31 cellular contexts compared by ENCODE assay signal in the genomic region with DNA sequence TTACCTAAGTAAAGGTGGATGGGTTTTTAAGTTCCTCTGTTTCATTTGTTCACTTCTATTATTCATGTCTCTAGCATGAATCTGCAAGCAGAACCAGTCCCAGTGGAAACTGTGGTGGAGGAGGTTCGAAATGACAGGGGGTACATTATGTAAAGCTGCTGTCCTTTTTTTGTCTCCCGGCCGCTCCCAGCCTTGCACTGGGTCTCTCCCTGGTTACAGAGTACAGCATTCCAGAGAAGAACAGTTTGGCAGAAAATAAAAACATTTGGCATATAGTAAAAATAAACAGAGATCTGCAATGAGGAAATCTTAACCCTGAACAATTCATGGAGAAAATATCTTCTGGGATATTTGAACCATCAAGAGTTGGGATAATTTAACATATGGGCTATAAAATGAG. TPM values are rescaled to one million over a fixed set of nuclear protein-coding genes. Genes with fewer than 3 reads are reported as not detected.
DNase-seq lines count a peak whose midpoint lies in the region; ATAC-seq and TF ChIP-seq lines count a peak whose summit lies in the region.
"Had no signal": no experiment of that assay in that cellular context is flagged by ENCODE, and none has a peak within 500 bp of the region (broad histone marks: within the 10 kb centered on the region; RNA-seq: fewer than 3 reads in every experiment).

No MANE protein-coding gene starts in this region.

- no peak overlapping the region for H2BK5ac ChIP-seq in mesendoderm (ENCODE audit: low read length)

- no peak overlapping the region for H3K18ac ChIP-seq in mesendoderm (ENCODE audit: low read length)

- H3K79me2 ChIP-seq in mesendoderm (ENCODE audit: control insufficient read depth, insufficient read depth, low read length) = no peaks in the 10 kb centered on the region

- DNase-seq in SJSA1 (ENCODE audit: low read depth in 1 of 2, low spot score in 2 of 2) = peak; percentile 55 to 66
- DNase-seq in adipocyte (ENCODE audit: low read depth) = peak; percentile 57
- peak; percentile 20 for DNase-seq in stimulated activated CD8-positive, alpha-beta memory T cell treated with anti-CD3 and anti-CD28 coated beads, Interleukin-4, amount 100 ng/mL, for 48 hours
- DNase-seq in NCI-H510A treated with DMSO at 0.1 percent for 48 hours (lab: John Stamatoyannopoulos, UW) = no peak
- no peak for DNase-seq in mesendoderm
- no peak for DNase-seq in psoas muscle
- DNase-seq: ACHN; activated CD4-positive, alpha-beta T cell treated with anti-CD3 and anti-CD28 coated beads for 36 hours; aorta; C1 segment of cervical spinal cord; DMS153; effector CD4-positive, alpha-beta T cell; Kasumi-1; left colon; MV-4-11; NCI-H146; NCI-H345; pancreas; retina; SHP77; stimulated activated naive CD4-positive, alpha-beta T cell treated with Interleukin-2 at 50 U/mL for 16 hours; SW 1271 had no signal

- ATAC-seq in psoas muscle = no peak
- ATAC-seq: HepG2, left colon, Panc1, pancreas had no signal

- no peak overlapping the region for H3K56ac ChIP-seq in mesendoderm (ENCODE audit: low read length)

- H3K36me3 ChIP-seq in BLaER1 treated with 17β-estradiol and CSF1 and Interleukin-3, amounts not matched to agents 10 nM and 100 nM = no peaks in the 10 kb centered on the region
- no peaks in the 10 kb centered on the region for H3K36me3 ChIP-seq in SJSA1
- H3K36me3 ChIP-seq in adipocyte (ENCODE audit: control insufficient read depth, insufficient read depth, low read length, severe bottlenecking) = no peaks in the 10 kb centered on the region
- H3K36me3 ChIP-seq in mesendoderm (ENCODE audit: control insufficient read depth, insufficient read depth, low read length) = no peaks in the 10 kb centered on the region
- H3K36me3 ChIP-seq in psoas muscle (ENCODE audit: insufficient read depth in 1 of 2, low read depth in 1 of 2) = no peaks in the 10 kb centered on the region
- H3K36me3 ChIP-seq: HAP-1, pancreas had no signal

- H3K4me3 ChIP-seq in BLaER1 treated with 17β-estradiol and CSF1 and Interleukin-3, amounts not matched to agents 10 nM and 100 nM = no peak overlapping the region
- H3K4me3 ChIP-seq in SJSA1 (no peak overlapping the region), adipocyte (ENCODE audit: low read length) (no peak overlapping the region), mesendoderm (ENCODE audit: low read length) (no peak overlapping the region), psoas muscle (no peak overlapping the region)
- H3K4me3 ChIP-seq: HAP-1, pancreas, skin epidermis had no signal

- H3K23ac ChIP-seq in mesendoderm (ENCODE audit: low read length) = no peak overlapping the region

- no peak for TF ChIP-seq CTCF in psoas muscle (IDR thresholded peaks at IDR 0.05)

- H3K4me2 ChIP-seq in BLaER1 treated with 17β-estradiol and CSF1 and Interleukin-3, amounts not matched to agents 10 nM and 100 nM = peak overlapping the region in 9 of 11 experiments; percentile 60 to 94 (median 83); a peak in 11 of 22 replicates
- no peak overlapping the region for H3K4me2 ChIP-seq in mesendoderm (ENCODE audit: low read length)

- no peaks in the 10 kb centered on the region for H4K20me1 ChIP-seq in BLaER1 treated with 17β-estradiol and CSF1 and Interleukin-3, amounts not matched to agents 10 nM and 100 nM

- H4K5ac ChIP-seq in mesendoderm (ENCODE audit: low read length) = no peak overlapping the region

- H2AK5ac ChIP-seq in mesendoderm (ENCODE audit: low read length) = no peak overlapping the region

- peaks cover 0 to 15% (median 1%) of the 10 kb centered on the region in 11 experiments; a peak in 3 of 22 replicates for H3K9me3 ChIP-seq in BLaER1 treated with 17β-estradiol and CSF1 and Interleukin-3, amounts not matched to agents 10 nM and 100 nM (replicated peaks in 1 of 11)
- H3K9me3 ChIP-seq in SJSA1 (replicated peaks) (no peaks in the 10 kb centered on the region), adipocyte (ENCODE audit: control insufficient read depth, low read length) (no peaks in the 10 kb centered on the region), psoas muscle (no peaks in the 10 kb centered on the region)
- H3K9me3 ChIP-seq: HAP-1, pancreas had no signal

- H3K9ac ChIP-seq in BLaER1 treated with 17β-estradiol and CSF1 and Interleukin-3, amounts not matched to agents 10 nM and 100 nM = no peak overlapping the region
- H3K9ac ChIP-seq in adipocyte (ENCODE audit: low read length) (no peak overlapping the region), mesendoderm (ENCODE audit: low read length) (no peak overlapping the region)

- no peak overlapping the region for H4K8ac ChIP-seq in mesendoderm (ENCODE audit: low read depth, low read length)

- H3K79me1 ChIP-seq in mesendoderm (ENCODE audit: low read length) = no peaks in the 10 kb centered on the region

- H3K4me1 ChIP-seq in BLaER1 treated with 17β-estradiol and CSF1 and Interleukin-3, amounts not matched to agents 10 nM and 100 nM = peaks cover 32 to 60% (median 49%) of the 10 kb centered on the region in 10 experiments
- H3K4me1 ChIP-seq in SJSA1 (replicated peaks) (peaks cover 55% of the 10 kb centered on the region), adipocyte (ENCODE audit: control insufficient read depth, insufficient read depth, low read length) (peaks cover 12% of the 10 kb centered on the region), mesendoderm (ENCODE audit: control insufficient read depth, low read depth, low read length) (no peaks in the 10 kb centered on the region), psoas muscle (no peaks in the 10 kb centered on the region)
- H3K4me1 ChIP-seq: HAP-1, pancreas had no signal

- no peak overlapping the region for H2BK120ac ChIP-seq in mesendoderm (ENCODE audit: low read depth, low read length)

- H3K27ac ChIP-seq in BLaER1 treated with 17β-estradiol and CSF1 and Interleukin-3, amounts not matched to agents 10 nM and 100 nM = no peak overlapping the region
- H3K27ac ChIP-seq in SJSA1 = peak overlapping the region; percentile 24
- no peak overlapping the region for H3K27ac ChIP-seq in mesendoderm (ENCODE audit: low read depth, low read length)
- H3K27ac ChIP-seq in psoas muscle = no peak overlapping the region
- H3K27ac ChIP-seq: epithelial cell of prostate, pancreas, skin epidermis had no signal

- H3K27me3 ChIP-seq in BLaER1 treated with 17β-estradiol and CSF1 and Interleukin-3, amounts not matched to agents 10 nM and 100 nM = no peaks in the 10 kb centered on the region
- no peaks in the 10 kb centered on the region for H3K27me3 ChIP-seq in SJSA1 (replicated peaks)
- H3K27me3 ChIP-seq in adipocyte (replicated peaks; ENCODE audit: control insufficient read depth, insufficient read depth, low read length) = peaks cover 37% of the 10 kb centered on the region
- no peaks in the 10 kb centered on the region for H3K27me3 ChIP-seq in mesendoderm (ENCODE audit: insufficient read depth, low read length, poor library complexity)
- H3K27me3 ChIP-seq in psoas muscle (ENCODE audit: insufficient read depth in 3 of 3, low read length in 2 of 3) = no peaks in the 10 kb centered on the region
- H3K27me3 ChIP-seq: pancreas had no signal

- H2BK15ac ChIP-seq in mesendoderm (replicated peaks; ENCODE audit: low read depth) = no peak overlapping the region

- intact Hi-C loops in psoas muscle (cut with DNase I) = no loop called here

- H3K4ac ChIP-seq in mesendoderm (ENCODE audit: low read depth, low read length) = no peak overlapping the region

- no CpG with 5 or more reads among the region's 3 CpGs for WGBS in mesendoderm (ENCODE audit: extremely low coverage, insufficient coverage, low lambda C conversion rate)
- WGBS in psoas muscle, 3 donors = 52 to 74% (median 61%) methylated on average over 3 of the region's 3 CpGs

RNA-seq across cellular contexts. Expression of gene TAGAP, which starts 34.6 kb away (rescaled TPM):
- 5.7 and 8.4 TPM in 2 replicates for total RNA-seq in SJSA1 (2014; rRNA removed; shearing (Covaris generic))
- 0.03 TPM for polyA plus RNA-seq in mesendoderm (2013, experiment 1 of 2)
- polyA plus RNA-seq in mesendoderm (2013, experiment 2 of 2) = 0.01 TPM
- 1 to 10 TPM in 1 of 4 donors, under 1 TPM in 3; 0.42 to 1.2 (median 0.65) TPM for total RNA-seq in psoas muscle
- polyA plus RNA-seq in psoas muscle = under 1 TPM; 0.06 to 0.13 (median 0.10) TPM
- total RNA-seq: glomerular endothelial cell, HepG2, lung microvascular endothelial cell had no signal
- polyA plus RNA-seq: HepG2, neural cell had no signal

Comparison
In these comparisons a context has a peak if more than half of its experiments do, and no peak if none do; other contexts are left out.
1. DNase-seq: peak in SJSA1 (2 of 2), adipocyte (single experiment) and stimulated activated CD8-positive, alpha-beta memory T cell treated with anti-CD3 and anti-CD28 coated beads, Interleukin-4, amount 100 ng/mL, for 48 hours (single experiment); none in NCI-H510A treated with DMSO at 0.1 percent for 48 hours (single experiment), mesendoderm (single experiment) and psoas muscle (0 of 2).